Comparison of ENCODE assay signal across 15 cellular contexts in genomic region chr19:850979-851335, GRCh38. TPM values are rescaled to one million over a fixed set of nuclear protein-coding genes. Genes with fewer than 3 reads are reported as not detected.
DNase-seq lines count a peak whose midpoint lies in the region; ATAC-seq, FAIRE-seq and TF ChIP-seq lines count a peak whose summit lies in the region.
"Had no signal": no experiment of that assay in that cellular context is flagged by ENCODE, and none has a peak within 500 bp of the region (broad histone marks: within the 10 kb centered on the region; RNA-seq: fewer than 3 reads in every experiment).

No MANE protein-coding gene starts in this region.

- TF ChIP-seq CTCF in SK-N-SH (IDR thresholded peaks at IDR 0.05) (no peak), endothelial cell of umbilical vein (IDR thresholded peaks at IDR 0.05; ENCODE audit: extremely low read depth in 1 of 2, insufficient read depth in 1 of 2, low read depth in 1 of 2, low read length in 2 of 2) (no peak), osteoblast (IDR thresholded peaks at IDR 0.05; ENCODE audit: extremely low read depth, low read depth, low read length) (no peak), transverse colon (IDR thresholded peaks at IDR 0.05) (no peak)

- H3K79me2 ChIP-seq in SK-N-SH (ENCODE audit: insufficient read depth) = no peaks in the 10 kb centered on the region
- H3K79me2 ChIP-seq in endothelial cell of umbilical vein (ENCODE audit: control insufficient read depth, insufficient read depth, low read length) = no peaks in the 10 kb centered on the region
- H3K79me2 ChIP-seq in osteoblast (ENCODE audit: insufficient read depth, low read length) = no peaks in the 10 kb centered on the region

- H3K9me1 ChIP-seq in endothelial cell of umbilical vein (replicated peaks; ENCODE audit: control insufficient read depth, extremely low read depth, insufficient read depth, low read length) = no peaks in the 10 kb centered on the region

- POLR2A ChIA-PET in SK-N-SH (lab: Yijun Ruan, JAX) (interaction anchor here (0.9 kb wide), 1 partner anchor 55 kb away, joined by 3 read pairs; no protein-coding TSS in a partner anchor), endothelial cell of umbilical vein (lab: Charles Lee) (no interaction called here)

- WGBS in SK-N-SH (ENCODE audit: low lambda C conversion rate) = 20% methylated on average over 5 of the region's 13 CpGs
- 32% methylated on average over 13 of the region's 13 CpGs; no CpG with 5 or more reads in 1 of the 2 donors for WGBS in transverse colon (ENCODE audit: low coverage in 1 of 2), 2 donors

- no peak for TF ChIP-seq EP300 in SK-N-SH (IDR thresholded peaks at IDR 0.05; ENCODE audit: borderline replicate concordance in 1 of 2, low read depth in 1 of 2, low read length in 1 of 2)
- no peak for TF ChIP-seq EP300 in transverse colon (IDR thresholded peaks at IDR 0.05; ENCODE audit: low read depth)

- CTCF ChIA-PET in SK-N-SH (lab: Yijun Ruan, JAX) = interaction anchor here (0.9 to 1.4 kb wide), 7 partner anchors 9 to 70 kb away, joined by 3 to 7 read pairs (median 4); partner anchors contain the start of gene CFD
- CTCF ChIA-PET in endothelial cell of umbilical vein (lab: Charles Lee) = interaction anchor here (1.1 kb wide), 1 partner anchor 81 kb away, joined by 10 read pairs; no protein-coding TSS in a partner anchor

- peaks cover 13% of the 10 kb centered on the region for H3F3A ChIP-seq in SK-N-SH (replicated peaks; ENCODE audit: insufficient read depth)

- H3K4me1 ChIP-seq in SK-N-SH (ENCODE audit: control insufficient read depth in 1 of 2, insufficient read depth in 2 of 2, low read depth in 1 of 2, low read length in 1 of 2) (peaks cover 0 to 8% of the 10 kb centered on the region in 2 experiments; a peak in 1 of 4 replicates), endothelial cell of umbilical vein (ENCODE audit: control insufficient read depth, extremely low read depth, insufficient read depth, low read length) (no peaks in the 10 kb centered on the region), osteoblast (ENCODE audit: insufficient read depth, low read length) (peaks cover 3% of the 10 kb centered on the region), transverse colon (peaks cover 0 to 13% (median 3%) of the 10 kb centered on the region in 4 donors)

- no peaks in the 10 kb centered on the region for H3K36me3 ChIP-seq in SK-N-SH (replicated peaks in 1 of 2; ENCODE audit: control insufficient read depth in 1 of 2, insufficient read depth in 2 of 2, low read length in 1 of 2)
- H3K36me3 ChIP-seq in endothelial cell of umbilical vein (ENCODE audit: control insufficient read depth in 2 of 2, extremely low read depth in 1 of 2, insufficient read depth in 2 of 2, low read length in 2 of 2) = no peaks in the 10 kb centered on the region
- H3K36me3 ChIP-seq in osteoblast (ENCODE audit: insufficient read depth, low read length) = no peaks in the 10 kb centered on the region
- H3K36me3 ChIP-seq in transverse colon = no peaks in the 10 kb centered on the region

- no peak overlapping the region for H3K27ac ChIP-seq in SK-N-SH (ENCODE audit: low read depth in 2 of 2, low read length in 1 of 2)
- no peak overlapping the region for H3K27ac ChIP-seq in endothelial cell of umbilical vein (ENCODE audit: insufficient read depth, low read depth, low read length)
- no peak overlapping the region for H3K27ac ChIP-seq in osteoblast (ENCODE audit: low read depth, low read length)
- peak overlapping the region; percentile 62 to 87 (median 78) for H3K27ac ChIP-seq in transverse colon
- H3K27ac ChIP-seq: SK-N-MC had no signal

- no peak for TF ChIP-seq RAD21 in SK-N-SH (IDR thresholded peaks at IDR 0.05; ENCODE audit: low read length)

- no peak overlapping the region for H2AFZ ChIP-seq in SK-N-SH (ENCODE audit: low read depth)
- H2AFZ ChIP-seq in endothelial cell of umbilical vein (ENCODE audit: low read depth, low read length) = peak overlapping the region; percentile 55
- H2AFZ ChIP-seq in osteoblast (ENCODE audit: low read length) = peak overlapping the region; percentile 81

- ATAC-seq in SK-N-SH treated with all-trans-retinoic acid at 6 μM for 48 hours = no peak
- ATAC-seq in GM19395 (IDR thresholded peaks at IDR 0.05; ENCODE audit: unreplicated experiment) = no peak
- no peak for ATAC-seq in HG03139 (IDR thresholded peaks at IDR 0.05; ENCODE audit: unreplicated experiment)

- no peak overlapping the region for H3K9ac ChIP-seq in SK-N-SH
- H3K9ac ChIP-seq in endothelial cell of umbilical vein (replicated peaks; ENCODE audit: extremely low read depth, insufficient read depth, low read length) = no peak overlapping the region

- intact Hi-C loops in endothelial cell of umbilical vein (cut with micrococcal nuclease) (no loop called here), transverse colon (cut with DNase I; ENCODE audit: low total_unique reads) (no loop called here)

- no peaks in the 10 kb centered on the region for H4K20me1 ChIP-seq in SK-N-SH (ENCODE audit: insufficient read depth)
- no peaks in the 10 kb centered on the region for H4K20me1 ChIP-seq in endothelial cell of umbilical vein (replicated peaks; ENCODE audit: control insufficient read depth, extremely low read depth, insufficient read depth, low read length)
- no peaks in the 10 kb centered on the region for H4K20me1 ChIP-seq in osteoblast (ENCODE audit: insufficient read depth, low read length)

- no peak for FAIRE-seq in endothelial cell of umbilical vein (lab: Jason Lieb, UNC)

- no peak for DNase-seq in SK-N-SH
- no peak for DNase-seq in endothelial cell of umbilical vein (ENCODE audit: low read depth, low spot score)
- DNase-seq in osteoblast (ENCODE audit: insufficient read length, low spot score, missing footprints) = no peak
- DNase-seq in transverse colon = no peak
- DNase-seq in NCI-H345 treated with DMSO at 0.1 percent for 48 hours (lab: John Stamatoyannopoulos, UW; ENCODE audit: unreplicated experiment) = no peak
- DNase-seq: activated CD8-positive, alpha-beta memory T cell treated with anti-CD3 and anti-CD28 coated beads, Interleukin-2, amount 50 U/mL, for 48 hours; activated naive CD8-positive, alpha-beta T cell treated with anti-CD3 and anti-CD28 coated beads, Interleukin-2, amount 10 ng/mL, durations not matched to agents 7 days and 5 days had no signal

- BruUV-seq in endothelial cell of umbilical vein (replicated peaks; lab: Mats Ljungman, UMichigan) = no TSS peak

- H3K4me3 ChIP-seq in SK-N-SH (ENCODE audit: low read depth in 2 of 2, low read length in 1 of 2) = no peak overlapping the region
- no peak overlapping the region for H3K4me3 ChIP-seq in endothelial cell of umbilical vein (replicated peaks in 1 of 3; ENCODE audit: insufficient read depth in 1 of 3, low read depth in 1 of 3, low read length in 3 of 3)
- peak overlapping the region; percentile 49 for H3K4me3 ChIP-seq in osteoblast (ENCODE audit: insufficient read depth, low read length)
- no peak overlapping the region for H3K4me3 ChIP-seq in transverse colon
- H3K4me3 ChIP-seq: SK-N-MC had no signal

- no peaks in the 10 kb centered on the region for H3K9me2 ChIP-seq in SK-N-SH

- H3K9me3 ChIP-seq in SK-N-SH (no peaks in the 10 kb centered on the region), endothelial cell of umbilical vein (replicated peaks; ENCODE audit: control insufficient read depth, insufficient read depth, low read length) (no peaks in the 10 kb centered on the region), osteoblast (ENCODE audit: low read depth, low read length) (no peaks in the 10 kb centered on the region), transverse colon (no peaks in the 10 kb centered on the region)

- peak overlapping the region; percentile 44; the same call in 1 of the 2 replicates for H3K4me2 ChIP-seq in SK-N-SH
- no peak overlapping the region for H3K4me2 ChIP-seq in endothelial cell of umbilical vein (ENCODE audit: insufficient read depth, low read length)
- H3K4me2 ChIP-seq in osteoblast (ENCODE audit: insufficient read depth, low read length) = peak overlapping the region; percentile 65

- H3K27me3 ChIP-seq in SK-N-SH (ENCODE audit: insufficient read depth) (peaks cover 71% of the 10 kb centered on the region), endothelial cell of umbilical vein (ENCODE audit: control insufficient read depth in 2 of 2, insufficient read depth in 2 of 2, low read length in 2 of 2) (no peaks in the 10 kb centered on the region), osteoblast (ENCODE audit: insufficient read depth, low read length) (peaks cover 23% of the 10 kb centered on the region), transverse colon (peaks cover 73% of the 10 kb centered on the region)

- in situ Hi-C loops in transverse colon (cut with MboI; ENCODE audit: low pct_ligation_motif_present in 1 of 4, low pct_unique_long_range_greater_than_20kb in 1 of 4, low sequenced_read_pairs in 3 of 4) = loop anchor here in 3 of 4 donors (10.0 to 25.0 kb wide), 5 partner anchors 74 to 136 kb away; partner anchors contain the start of genes WDR18 (in 2 of the 3) and ARID3A (in 1 of the 3)

- dilution Hi-C loops in endothelial cell of umbilical vein (cut with MboI; ENCODE audit: extremely low pct_ligation_motif_present, low sequenced_read_pairs) = no loop called here

- TF ChIP-seq POLR2A in endothelial cell of umbilical vein (IDR thresholded peaks at IDR 0.05; ENCODE audit: low read depth, low read length) (no peak), transverse colon (IDR thresholded peaks at IDR 0.05) (no peak)

RNA-seq across cellular contexts. Expression of gene ELANE, which starts 1.1 kb away (rescaled TPM):
- polyA plus RNA-seq in SK-N-SH (2012; rRNA removed) (not detected in 2 replicates), endothelial cell of umbilical vein (not detected in 2 replicates)
- polyA plus RNA-seq in SK-N-SH (2012; cell fraction: cytosol; rRNA removed) = not detected in 2 replicates
- polyA plus RNA-seq in SK-N-SH (2012; cell fraction: nucleus; rRNA removed) = 0.11 and 0.14 TPM in 2 replicates
- total RNA-seq in endothelial cell of umbilical vein (not detected in 2 replicates), osteoblast (0.36 and 0.59 TPM in 2 replicates), transverse colon (1 to 10 TPM in 1 of 4 donors, under 1 TPM in 1, not detected in 2; 0.79 to 2.2 TPM)
- polyA plus RNA-seq in endothelial cell of umbilical vein (2011; cell fraction: cytosol; rRNA removed) = not detected in 2 replicates
- polyA plus RNA-seq in endothelial cell of umbilical vein (2011; cell fraction: nucleus; rRNA removed) = not detected in 2 replicates
- polyA plus RNA-seq in endothelial cell of umbilical vein (2012) = not detected in 2 replicates
- not detected in 2 replicates for polyA minus RNA-seq in endothelial cell of umbilical vein
- not detected for polyA minus RNA-seq in endothelial cell of umbilical vein (2011; cell fraction: cytosol; rRNA and poly(A)+ RNA removed)
- not detected in 2 replicates for polyA minus RNA-seq in endothelial cell of umbilical vein (2011; cell fraction: nucleus; rRNA and poly(A)+ RNA removed)
- total RNA-seq: activated naive CD8-positive, alpha-beta T cell treated with anti-CD3 and anti-CD28 coated beads, Interleukin-2, amount 10 ng/mL, durations not matched to agents 7 days and 5 days; dermis microvascular lymphatic vessel endothelial cell; glomerular endothelial cell had no signal

RNA-seq across cellular contexts. Expression of gene CFD, which starts 8.5 kb away (rescaled TPM):
- polyA plus RNA-seq in SK-N-SH (2012; rRNA removed) (2.5 and 3.2 TPM in 2 replicates), endothelial cell of umbilical vein (0.25 and 0.53 TPM in 2 replicates)
- 1.8 and 2.4 TPM in 2 replicates for polyA plus RNA-seq in SK-N-SH (2012; cell fraction: cytosol; rRNA removed)
- polyA plus RNA-seq in SK-N-SH (2012; cell fraction: nucleus; rRNA removed) = 1.7 and 3.8 TPM in 2 replicates
- total RNA-seq in endothelial cell of umbilical vein (0.40 TPM in 1 of 2 replicates, not detected in the other), osteoblast (8.3 and 19.9 TPM in 2 replicates), transverse colon (100 to 1,000 TPM; 147 to 368 (median 208) TPM)
- 0.11 and 0.43 TPM in 2 replicates for polyA plus RNA-seq in endothelial cell of umbilical vein (2011; cell fraction: cytosol; rRNA removed)
- not detected in 2 replicates for polyA plus RNA-seq in endothelial cell of umbilical vein (2011; cell fraction: nucleus; rRNA removed)
- polyA plus RNA-seq in endothelial cell of umbilical vein (2012) = 0.52 and 0.64 TPM in 2 replicates
- polyA minus RNA-seq in endothelial cell of umbilical vein = 0.32 TPM in 1 of 2 replicates, not detected in the other
- 26.2 TPM for polyA minus RNA-seq in endothelial cell of umbilical vein (2011; cell fraction: cytosol; rRNA and poly(A)+ RNA removed)
- 0.63 TPM in 1 of 2 replicates, not detected in the other for polyA minus RNA-seq in endothelial cell of umbilical vein (2011; cell fraction: nucleus; rRNA and poly(A)+ RNA removed)

RNA-seq across cellular contexts. Expression of gene PRTN3, which starts 10.2 kb away (rescaled TPM):
- not detected in 2 replicates for polyA plus RNA-seq in SK-N-SH (2012; rRNA removed)
- not detected in 2 replicates for polyA plus RNA-seq in SK-N-SH (2012; cell fraction: cytosol; rRNA removed)
- not detected in 2 replicates for polyA plus RNA-seq in SK-N-SH (2012; cell fraction: nucleus; rRNA removed)
- total RNA-seq in endothelial cell of umbilical vein = not detected in 2 replicates
- not detected in 2 replicates for polyA plus RNA-seq in endothelial cell of umbilical vein
- not detected in 2 replicates for polyA plus RNA-seq in endothelial cell of umbilical vein (2011; cell fraction: cytosol; rRNA removed)
- polyA plus RNA-seq in endothelial cell of umbilical vein (2011; cell fraction: nucleus; rRNA removed) = not detected in 2 replicates
- not detected in 2 replicates for polyA plus RNA-seq in endothelial cell of umbilical vein (2012)
- not detected in 2 replicates for polyA minus RNA-seq in endothelial cell of umbilical vein
- not detected for polyA minus RNA-seq in endothelial cell of umbilical vein (2011; cell fraction: cytosol; rRNA and poly(A)+ RNA removed)
- polyA minus RNA-seq in endothelial cell of umbilical vein (2011; cell fraction: nucleus; rRNA and poly(A)+ RNA removed) = not detected in 2 replicates
- not detected in 2 replicates for total RNA-seq in osteoblast
- total RNA-seq in transverse colon = not detected
- total RNA-seq: activated naive CD8-positive, alpha-beta T cell treated with anti-CD3 and anti-CD28 coated beads, Interleukin-2, amount 10 ng/mL, durations not matched to agents 7 days and 5 days; dermis microvascular lymphatic vessel endothelial cell; glomerular endothelial cell; omental fat pad had no signal

RNA-seq across cellular contexts. Expression of gene AZU1, which starts 23.3 kb away (rescaled TPM):
- polyA plus RNA-seq in SK-N-SH (2012; rRNA removed) = 0.15 TPM in 2 replicates
- not detected in 2 replicates for polyA plus RNA-seq in SK-N-SH (2012; cell fraction: cytosol; rRNA removed)
- 2.3 and 2.4 TPM in 2 replicates for polyA plus RNA-seq in SK-N-SH (2012; cell fraction: nucleus; rRNA removed)
- total RNA-seq in endothelial cell of umbilical vein = not detected in 2 replicates
- polyA plus RNA-seq in endothelial cell of umbilical vein = 0.12 TPM in 1 of 2 replicates, not detected in the other
- not detected in 2 replicates for polyA plus RNA-seq in endothelial cell of umbilical vein (2011; cell fraction: cytosol; rRNA removed)
- polyA plus RNA-seq in endothelial cell of umbilical vein (2011; cell fraction: nucleus; rRNA removed) = not detected in 2 replicates
- not detected in 2 replicates for polyA plus RNA-seq in endothelial cell of umbilical vein (2012)
- not detected in 2 replicates for polyA minus RNA-seq in endothelial cell of umbilical vein
- polyA minus RNA-seq in endothelial cell of umbilical vein (2011; cell fraction: cytosol; rRNA and poly(A)+ RNA removed) = not detected
- not detected in 2 replicates for polyA minus RNA-seq in endothelial cell of umbilical vein (2011; cell fraction: nucleus; rRNA and poly(A)+ RNA removed)
- not detected in 2 replicates for total RNA-seq in osteoblast
- not detected for total RNA-seq in transverse colon
- total RNA-seq: dermis microvascular lymphatic vessel endothelial cell, glomerular endothelial cell had no signal

RNA-seq across cellular contexts. Expression of gene PLPPR3, which starts 29.2 kb away (rescaled TPM):
- polyA plus RNA-seq in SK-N-SH (2012; rRNA removed) = 1.5 and 1.6 TPM in 2 replicates
- polyA plus RNA-seq in SK-N-SH (2012; cell fraction: cytosol; rRNA removed) = 0.59 and 1.2 TPM in 2 replicates
- polyA plus RNA-seq in SK-N-SH (2012; cell fraction: nucleus; rRNA removed) = 1.8 and 2.1 TPM in 2 replicates
- 0.76 and 1.2 TPM in 2 replicates for total RNA-seq in endothelial cell of umbilical vein
- 1.1 and 2.0 TPM in 2 replicates for polyA plus RNA-seq in endothelial cell of umbilical vein
- 0.30 and 0.52 TPM in 2 replicates for polyA plus RNA-seq in endothelial cell of umbilical vein (2011; cell fraction: cytosol; rRNA removed)
- 0.28 and 0.41 TPM in 2 replicates for polyA plus RNA-seq in endothelial cell of umbilical vein (2011; cell fraction: nucleus; rRNA removed)
- polyA plus RNA-seq in endothelial cell of umbilical vein (2012) = 1.3 and 5.6 TPM in 2 replicates
- polyA minus RNA-seq in endothelial cell of umbilical vein = 0.76 and 0.83 TPM in 2 replicates
- polyA minus RNA-seq in endothelial cell of umbilical vein (2011; cell fraction: cytosol; rRNA and poly(A)+ RNA removed) = not detected
- polyA minus RNA-seq in endothelial cell of umbilical vein (2011; cell fraction: nucleus; rRNA and poly(A)+ RNA removed) = 0.19 TPM in 2 replicates
- total RNA-seq in osteoblast = 0.36 TPM in 1 of 2 replicates, not detected in the other
- total RNA-seq in transverse colon = not detected
- total RNA-seq: activated naive CD8-positive, alpha-beta T cell treated with anti-CD3 and anti-CD28 coated beads, Interleukin-2, amount 10 ng/mL, durations not matched to agents 7 days and 5 days; lower leg skin; omental fat pad had no signal

Comparison
In these comparisons a context has a peak if more than half of its experiments do, and no peak if none do; other contexts are left out.
1. H3K27ac ChIP-seq: peak in transverse colon (4 of 4); none in SK-N-SH (0 of 2), endothelial cell of umbilical vein (single experiment) and osteoblast (single experiment).